Comparison of ENCODE assay signal across 17 cellular contexts in the genomic region with DNA sequence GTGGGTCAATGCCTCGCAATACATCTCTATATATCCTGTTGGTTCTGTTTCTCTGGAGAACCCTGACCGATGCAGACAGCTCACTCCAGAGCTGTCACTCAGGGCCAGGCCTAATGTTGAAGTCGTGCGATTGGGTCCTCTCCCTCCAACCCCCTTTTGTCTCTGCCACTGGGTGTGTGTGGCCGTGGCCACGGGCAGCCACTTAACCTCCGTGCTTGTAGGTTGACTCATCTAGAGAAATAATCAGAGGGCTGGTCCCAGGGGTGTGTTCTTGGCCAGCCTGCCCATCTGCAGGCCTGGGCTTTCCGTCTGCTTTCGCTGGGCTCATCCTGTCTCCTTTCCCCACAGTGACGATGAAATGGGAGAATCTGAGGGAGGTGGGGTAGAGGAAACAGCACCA. TPM values are rescaled to one million over a fixed set of nuclear protein-coding genes. Genes with fewer than 3 reads are reported as not detected.
DNase-seq lines count a peak whose midpoint lies in the region; ATAC-seq and TF ChIP-seq lines count a peak whose summit lies in the region.
"Had no signal": no experiment of that assay in that cellular context is flagged by ENCODE, and none has a peak within 500 bp of the region (broad histone marks: within the 10 kb centered on the region; RNA-seq: fewer than 3 reads in every experiment).

No MANE protein-coding gene starts in this region.

- TF ChIP-seq CTCF in foreskin keratinocyte (conservative IDR thresholded peaks at IDR 0.05) = no peak
- no peak for TF ChIP-seq CTCF in gastroesophageal sphincter (IDR thresholded peaks at IDR 0.05)

- TF ChIP-seq POLR2A in gastroesophageal sphincter (IDR thresholded peaks at IDR 0.05) = no peak

- H3K27ac ChIP-seq in foreskin keratinocyte = no peak overlapping the region
- H3K27ac ChIP-seq in gastroesophageal sphincter = no peak overlapping the region
- no peak overlapping the region for H3K27ac ChIP-seq in caudate nucleus (ENCODE audit: low read depth, low read length)
- H3K27ac ChIP-seq: upper lobe of left lung had no signal

- ATAC-seq in foreskin keratinocyte = peak; percentile 41
- no peak for ATAC-seq in gastroesophageal sphincter

- H3K4me3 ChIP-seq in gastroesophageal sphincter = no peak overlapping the region
- H3K4me3 ChIP-seq: upper lobe of left lung had no signal

- H3K27me3 ChIP-seq in foreskin keratinocyte = no peaks in the 10 kb centered on the region
- peaks cover 36% of the 10 kb centered on the region for H3K27me3 ChIP-seq in gastroesophageal sphincter
- H3K27me3 ChIP-seq: upper lobe of left lung had no signal

- no peaks in the 10 kb centered on the region for H3K36me3 ChIP-seq in gastroesophageal sphincter
- H3K36me3 ChIP-seq: upper lobe of left lung had no signal

- TF ChIP-seq EP300 in gastroesophageal sphincter (IDR thresholded peaks at IDR 0.05) = no peak

- peak; percentile 59 for DNase-seq in ACHN
- DNase-seq in H4 (ENCODE audit: low spot score) = peak; percentile 55
- DNase-seq in astrocyte of the hippocampus (ENCODE audit: low read depth, low spot score) = peak; percentile 72
- DNase-seq in foreskin keratinocyte = peak; percentile 21 to 54
- no peak for DNase-seq in NCI-H187 (lab: John Stamatoyannopoulos, UW)
- DNase-seq in activated CD4-positive, alpha-beta T cell treated with anti-CD3 and anti-CD28 coated beads for 48 hours = no peak
- DNase-seq in caudate nucleus (lab: John Stamatoyannopoulos, UW) = no peak
- DNase-seq: activated T-cell treated with anti-CD3 and anti-CD28 coated beads, Interleukin-2, amount 50 U/mL, for 1 hour; AML-193; amygdala; DMS79 treated with DMSO at 0.1 percent for 48 hours; NCI-H1694 treated with DMSO at 0.1 percent for 48 hours; stimulated activated CD4-positive, alpha-beta T cell treated with anti-CD3 and anti-CD28 coated beads, Interleukin-15, amount 100 ng/mL, for 24 hours; upper lobe of left lung had no signal

- 69 to 71% methylated on average over 3 to 9 of the region's 10 CpGs for WGBS in gastroesophageal sphincter (ENCODE audit: low coverage in 1 of 2), 2 donors

- in situ Hi-C loops in ACHN (cut with HindIII; ENCODE audit: low pct_ligation_motif_present, low pct_unique_long_range_greater_than_20kb, low sequenced_read_pairs) = no loop called here

- H3K4me1 ChIP-seq in foreskin keratinocyte (peaks cover 8% of the 10 kb centered on the region), gastroesophageal sphincter (no peaks in the 10 kb centered on the region)
- H3K4me1 ChIP-seq: upper lobe of left lung had no signal

- no peaks in the 10 kb centered on the region for H3K9me3 ChIP-seq in gastroesophageal sphincter
- H3K9me3 ChIP-seq: upper lobe of left lung had no signal

RNA-seq across cellular contexts. Expression of gene ADAD2, which starts 7.4 kb away (rescaled TPM):
- total RNA-seq in H4 (2014; rRNA removed; shearing (Covaris generic)) = not detected in 2 replicates
- not detected in 2 replicates for total RNA-seq in foreskin keratinocyte
- not detected in 2 replicates for polyA plus RNA-seq in foreskin keratinocyte
- under 1 TPM in 3 of 4 donors, not detected in 1; 0.27 to 0.47 (median 0.31) TPM for total RNA-seq in gastroesophageal sphincter
- total RNA-seq: mesenteric fat pad had no signal

RNA-seq across cellular contexts. Expression of gene TAF1C, which starts 11.5 kb away (rescaled TPM):
- total RNA-seq in H4 (2014; rRNA removed; shearing (Covaris generic)) = 8.1 and 18.4 TPM in 2 replicates
- total RNA-seq in foreskin keratinocyte (19.7 and 20.7 TPM in 2 replicates), gastroesophageal sphincter (10 to 100 TPM; 16.1 to 51.4 (median 33.2) TPM)
- 13.0 and 14.2 TPM in 2 replicates for polyA plus RNA-seq in foreskin keratinocyte

RNA-seq across cellular contexts. Expression of gene KCNG4, which starts 41.4 kb away (rescaled TPM):
- total RNA-seq in H4 (2014; rRNA removed; shearing (Covaris generic)) = not detected in 2 replicates
- not detected in 2 replicates for total RNA-seq in foreskin keratinocyte
- not detected in 2 replicates for polyA plus RNA-seq in foreskin keratinocyte
- total RNA-seq in gastroesophageal sphincter = not detected
- total RNA-seq: mesenteric fat pad, omental fat pad, upper lobe of left lung had no signal

RNA-seq across cellular contexts. Expression of gene DNAAF1, which starts 53.3 kb away (rescaled TPM):
- 0.29 TPM in 1 of 2 replicates, not detected in the other for total RNA-seq in H4 (2014; rRNA removed; shearing (Covaris generic))
- total RNA-seq in foreskin keratinocyte (not detected in 2 replicates), gastroesophageal sphincter (under 1 TPM in 1 of 4 donors, not detected in 3; 0.27 TPM)
- not detected in 2 replicates for polyA plus RNA-seq in foreskin keratinocyte
- total RNA-seq: mesenteric fat pad had no signal

RNA-seq across cellular contexts. Expression of gene HSDL1, which starts 53.4 kb away (rescaled TPM):
- total RNA-seq in H4 (2014; rRNA removed; shearing (Covaris generic)) = 39.7 and 44.7 TPM in 2 replicates
- total RNA-seq in foreskin keratinocyte (13.6 and 15.7 TPM in 2 replicates), gastroesophageal sphincter (10 to 100 TPM; 10.1 to 19.2 (median 13.3) TPM)
- 7.8 and 8.1 TPM in 2 replicates for polyA plus RNA-seq in foreskin keratinocyte

Comparison
In these comparisons a context has a peak if more than half of its experiments do, and no peak if none do; other contexts are left out.
1. DNase-seq: peak in ACHN (single experiment), H4 (single experiment), astrocyte of the hippocampus (single experiment) and foreskin keratinocyte (2 of 2); none in NCI-H187 (0 of 2), activated CD4-positive, alpha-beta T cell treated with anti-CD3 and anti-CD28 coated beads for 48 hours (single experiment) and caudate nucleus (0 of 61).